1 cellular context compared by ENCODE assay signal in the genomic region with DNA sequence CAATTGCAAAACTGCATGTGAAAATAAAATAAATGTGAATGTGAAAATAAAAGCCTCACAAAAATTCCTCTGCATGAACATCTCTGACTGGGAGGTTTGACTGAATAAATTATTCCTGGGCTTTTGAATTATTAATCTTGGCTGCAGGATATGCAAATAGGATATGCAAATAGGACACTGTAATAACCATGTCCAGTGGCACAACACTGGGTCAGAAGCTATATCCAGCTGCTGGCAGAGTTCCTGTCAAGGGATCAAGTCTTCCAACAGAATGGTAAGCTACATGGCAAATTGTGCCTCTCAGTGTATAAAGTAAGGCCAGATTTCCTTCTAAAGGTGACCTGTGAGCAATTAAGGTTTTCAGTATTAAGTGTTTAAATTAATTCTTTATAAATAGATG.
TF ChIP-seq lines count a peak whose summit lies in the region.

A gene with protein sequence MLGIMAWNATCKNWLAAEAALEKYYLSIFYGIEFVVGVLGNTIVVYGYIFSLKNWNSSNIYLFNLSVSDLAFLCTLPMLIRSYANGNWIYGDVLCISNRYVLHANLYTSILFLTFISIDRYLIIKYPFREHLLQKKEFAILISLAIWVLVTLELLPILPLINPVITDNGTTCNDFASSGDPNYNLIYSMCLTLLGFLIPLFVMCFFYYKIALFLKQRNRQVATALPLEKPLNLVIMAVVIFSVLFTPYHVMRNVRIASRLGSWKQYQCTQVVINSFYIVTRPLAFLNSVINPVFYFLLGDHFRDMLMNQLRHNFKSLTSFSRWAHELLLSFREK (plus strand): TSS at position 211 of the 400 bp plus-strand sequence. CDS start 6,250 bp downstream, outside the sequence.

TF ChIP-seq in HepG2, 621 proteins besides CTCF, POLR2A, EP300 and RAD21 (continued from another document):
- TF ChIP-seq, protein P1, sequence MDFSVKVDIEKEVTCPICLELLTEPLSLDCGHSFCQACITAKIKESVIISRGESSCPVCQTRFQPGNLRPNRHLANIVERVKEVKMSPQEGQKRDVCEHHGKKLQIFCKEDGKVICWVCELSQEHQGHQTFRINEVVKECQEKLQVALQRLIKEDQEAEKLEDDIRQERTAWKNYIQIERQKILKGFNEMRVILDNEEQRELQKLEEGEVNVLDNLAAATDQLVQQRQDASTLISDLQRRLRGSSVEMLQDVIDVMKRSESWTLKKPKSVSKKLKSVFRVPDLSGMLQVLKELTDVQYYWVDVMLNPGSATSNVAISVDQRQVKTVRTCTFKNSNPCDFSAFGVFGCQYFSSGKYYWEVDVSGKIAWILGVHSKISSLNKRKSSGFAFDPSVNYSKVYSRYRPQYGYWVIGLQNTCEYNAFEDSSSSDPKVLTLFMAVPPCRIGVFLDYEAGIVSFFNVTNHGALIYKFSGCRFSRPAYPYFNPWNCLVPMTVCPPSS (IDR thresholded peaks at IDR 0.05): no peak
- TF ChIP-seq ZNF772 (CRISPR knock-in tag; IDR thresholded peaks at IDR 0.05): no peak
- TF ChIP-seq ELF3 (CRISPR knock-in tag; IDR thresholded peaks at IDR 0.05): no peak
- TF ChIP-seq, protein P2, sequence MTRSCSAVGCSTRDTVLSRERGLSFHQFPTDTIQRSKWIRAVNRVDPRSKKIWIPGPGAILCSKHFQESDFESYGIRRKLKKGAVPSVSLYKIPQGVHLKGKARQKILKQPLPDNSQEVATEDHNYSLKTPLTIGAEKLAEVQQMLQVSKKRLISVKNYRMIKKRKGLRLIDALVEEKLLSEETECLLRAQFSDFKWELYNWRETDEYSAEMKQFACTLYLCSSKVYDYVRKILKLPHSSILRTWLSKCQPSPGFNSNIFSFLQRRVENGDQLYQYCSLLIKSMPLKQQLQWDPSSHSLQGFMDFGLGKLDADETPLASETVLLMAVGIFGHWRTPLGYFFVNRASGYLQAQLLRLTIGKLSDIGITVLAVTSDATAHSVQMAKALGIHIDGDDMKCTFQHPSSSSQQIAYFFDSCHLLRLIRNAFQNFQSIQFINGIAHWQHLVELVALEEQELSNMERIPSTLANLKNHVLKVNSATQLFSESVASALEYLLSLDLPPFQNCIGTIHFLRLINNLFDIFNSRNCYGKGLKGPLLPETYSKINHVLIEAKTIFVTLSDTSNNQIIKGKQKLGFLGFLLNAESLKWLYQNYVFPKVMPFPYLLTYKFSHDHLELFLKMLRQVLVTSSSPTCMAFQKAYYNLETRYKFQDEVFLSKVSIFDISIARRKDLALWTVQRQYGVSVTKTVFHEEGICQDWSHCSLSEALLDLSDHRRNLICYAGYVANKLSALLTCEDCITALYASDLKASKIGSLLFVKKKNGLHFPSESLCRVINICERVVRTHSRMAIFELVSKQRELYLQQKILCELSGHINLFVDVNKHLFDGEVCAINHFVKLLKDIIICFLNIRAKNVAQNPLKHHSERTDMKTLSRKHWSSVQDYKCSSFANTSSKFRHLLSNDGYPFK (CRISPR knock-in tag; IDR thresholded peaks at IDR 0.05; ENCODE audit: borderline replicate concordance): no peak
- TF ChIP-seq GATAD1 (CRISPR knock-in tag; IDR thresholded peaks at IDR 0.05): no peak
- TF ChIP-seq ZNF530 (CRISPR knock-in tag; IDR thresholded peaks at IDR 0.05; ENCODE audit: low read depth): no peak
- no peak for TF ChIP-seq DMAP1 (CRISPR knock-in tag; IDR thresholded peaks at IDR 0.05)
- TF ChIP-seq PAWR (CRISPR knock-in tag; IDR thresholded peaks at IDR 0.05; ENCODE audit: borderline replicate concordance): no peak
- TF ChIP-seq ZSCAN30 (CRISPR knock-in tag; IDR thresholded peaks at IDR 0.05): no peak
- TF ChIP-seq HOXA3 (CRISPR knock-in tag; IDR thresholded peaks at IDR 0.05): no peak
- TF ChIP-seq, protein P3, sequence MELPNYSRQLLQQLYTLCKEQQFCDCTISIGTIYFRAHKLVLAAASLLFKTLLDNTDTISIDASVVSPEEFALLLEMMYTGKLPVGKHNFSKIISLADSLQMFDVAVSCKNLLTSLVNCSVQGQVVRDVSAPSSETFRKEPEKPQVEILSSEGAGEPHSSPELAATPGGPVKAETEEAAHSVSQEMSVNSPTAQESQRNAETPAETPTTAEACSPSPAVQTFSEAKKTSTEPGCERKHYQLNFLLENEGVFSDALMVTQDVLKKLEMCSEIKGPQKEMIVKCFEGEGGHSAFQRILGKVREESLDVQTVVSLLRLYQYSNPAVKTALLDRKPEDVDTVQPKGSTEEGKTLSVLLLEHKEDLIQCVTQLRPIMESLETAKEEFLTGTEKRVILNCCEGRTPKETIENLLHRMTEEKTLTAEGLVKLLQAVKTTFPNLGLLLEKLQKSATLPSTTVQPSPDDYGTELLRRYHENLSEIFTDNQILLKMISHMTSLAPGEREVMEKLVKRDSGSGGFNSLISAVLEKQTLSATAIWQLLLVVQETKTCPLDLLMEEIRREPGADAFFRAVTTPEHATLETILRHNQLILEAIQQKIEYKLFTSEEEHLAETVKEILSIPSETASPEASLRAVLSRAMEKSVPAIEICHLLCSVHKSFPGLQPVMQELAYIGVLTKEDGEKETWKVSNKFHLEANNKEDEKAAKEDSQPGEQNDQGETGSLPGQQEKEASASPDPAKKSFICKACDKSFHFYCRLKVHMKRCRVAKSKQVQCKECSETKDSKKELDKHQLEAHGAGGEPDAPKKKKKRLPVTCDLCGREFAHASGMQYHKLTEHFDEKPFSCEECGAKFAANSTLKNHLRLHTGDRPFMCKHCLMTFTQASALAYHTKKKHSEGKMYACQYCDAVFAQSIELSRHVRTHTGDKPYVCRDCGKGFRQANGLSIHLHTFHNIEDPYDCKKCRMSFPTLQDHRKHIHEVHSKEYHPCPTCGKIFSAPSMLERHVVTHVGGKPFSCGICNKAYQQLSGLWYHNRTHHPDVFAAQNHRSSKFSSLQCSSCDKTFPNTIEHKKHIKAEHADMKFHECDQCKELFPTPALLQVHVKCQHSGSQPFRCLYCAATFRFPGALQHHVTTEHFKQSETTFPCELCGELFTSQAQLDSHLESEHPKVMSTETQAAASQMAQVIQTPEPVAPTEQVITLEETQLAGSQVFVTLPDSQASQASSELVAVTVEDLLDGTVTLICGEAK (IDR thresholded peaks at IDR 0.05): no peak
- TF ChIP-seq, protein P3 (CRISPR knock-in tag; IDR thresholded peaks at IDR 0.05): no peak
- TF ChIP-seq KDM2A (CRISPR knock-in tag; IDR thresholded peaks at IDR 0.05; ENCODE audit: borderline replicate concordance, low read depth): no peak
- TF ChIP-seq, protein P4, sequence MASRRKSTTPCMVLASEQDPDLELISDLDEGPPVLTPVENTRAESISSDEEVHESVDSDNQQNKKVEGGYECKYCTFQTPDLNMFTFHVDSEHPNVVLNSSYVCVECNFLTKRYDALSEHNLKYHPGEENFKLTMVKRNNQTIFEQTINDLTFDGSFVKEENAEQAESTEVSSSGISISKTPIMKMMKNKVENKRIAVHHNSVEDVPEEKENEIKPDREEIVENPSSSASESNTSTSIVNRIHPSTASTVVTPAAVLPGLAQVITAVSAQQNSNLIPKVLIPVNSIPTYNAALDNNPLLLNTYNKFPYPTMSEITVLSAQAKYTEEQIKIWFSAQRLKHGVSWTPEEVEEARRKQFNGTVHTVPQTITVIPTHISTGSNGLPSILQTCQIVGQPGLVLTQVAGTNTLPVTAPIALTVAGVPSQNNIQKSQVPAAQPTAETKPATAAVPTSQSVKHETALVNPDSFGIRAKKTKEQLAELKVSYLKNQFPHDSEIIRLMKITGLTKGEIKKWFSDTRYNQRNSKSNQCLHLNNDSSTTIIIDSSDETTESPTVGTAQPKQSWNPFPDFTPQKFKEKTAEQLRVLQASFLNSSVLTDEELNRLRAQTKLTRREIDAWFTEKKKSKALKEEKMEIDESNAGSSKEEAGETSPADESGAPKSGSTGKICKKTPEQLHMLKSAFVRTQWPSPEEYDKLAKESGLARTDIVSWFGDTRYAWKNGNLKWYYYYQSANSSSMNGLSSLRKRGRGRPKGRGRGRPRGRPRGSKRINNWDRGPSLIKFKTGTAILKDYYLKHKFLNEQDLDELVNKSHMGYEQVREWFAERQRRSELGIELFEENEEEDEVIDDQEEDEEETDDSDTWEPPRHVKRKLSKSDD (CRISPR knock-in tag; IDR thresholded peaks at IDR 0.05; ENCODE audit: low read depth): no peak
- TF ChIP-seq CEBPB (IDR thresholded peaks at IDR 0.05; ENCODE audit: borderline replicate concordance, low read depth, low read length): no peak
- no peak for TF ChIP-seq MBNL3 (CRISPR knock-in tag; conservative IDR thresholded peaks at IDR 0.05)
- TF ChIP-seq MTF1 (CRISPR knock-in tag; IDR thresholded peaks at IDR 0.05): no peak
